Comparison of ENCODE assay signal across 10 cellular contexts in genomic region chr1:153842006-153842471, GRCh38.
DNase-seq lines count a peak whose midpoint lies in the region; ATAC-seq, FAIRE-seq and TF ChIP-seq lines count a peak whose summit lies in the region.
"Had no signal": no experiment of that assay in that cellular context is flagged by ENCODE, and none has a peak within 500 bp of the region (broad histone marks: within the 10 kb centered on the region; RNA-seq: fewer than 3 reads in every experiment).

No MANE protein-coding gene starts in this region.

- peaks cover 0 to 10% (median 4%) of the 10 kb centered on the region in 4 donors for H3K4me1 ChIP-seq in stomach
- no peaks in the 10 kb centered on the region for H3K4me1 ChIP-seq in esophagus muscularis mucosa

- H3K4me3 ChIP-seq in stomach (no peak overlapping the region), esophagus muscularis mucosa (no peak overlapping the region)

- TF ChIP-seq CTCF in GM10248 (IDR thresholded peaks at IDR 0.05; ENCODE audit: control extremely low read depth, extremely low read depth, low read depth, missing control alignments) = no peak
- TF ChIP-seq CTCF in stomach (IDR thresholded peaks at IDR 0.05) = no peak
- TF ChIP-seq CTCF in D721Med (IDR thresholded peaks at IDR 0.05; ENCODE audit: insufficient read depth, missing control alignments) = no peak
- TF ChIP-seq CTCF in esophagus muscularis mucosa (IDR thresholded peaks at IDR 0.05) = no peak

- H3K9me3 ChIP-seq in stomach = no peaks in the 10 kb centered on the region
- no peaks in the 10 kb centered on the region for H3K9me3 ChIP-seq in esophagus muscularis mucosa

- peak; percentile 82 for ATAC-seq in GM19395 (IDR thresholded peaks at IDR 0.05; ENCODE audit: unreplicated experiment)
- ATAC-seq in HG03280 (IDR thresholded peaks at IDR 0.05; ENCODE audit: unreplicated experiment) = peak; percentile 82

- H3K27me3 ChIP-seq in stomach = no peaks in the 10 kb centered on the region
- no peaks in the 10 kb centered on the region for H3K27me3 ChIP-seq in esophagus muscularis mucosa

- H3K36me3 ChIP-seq in stomach (peaks cover 0 to 3% (median 0%) of the 10 kb centered on the region in 4 donors), esophagus muscularis mucosa (no peaks in the 10 kb centered on the region)

- intact Hi-C loops in stomach (cut with DNase I; ENCODE audit: low total_unique reads) = no loop called here
- intact Hi-C loops in esophagus muscularis mucosa (cut with DNase I) = no loop called here

- FAIRE-seq in D721Med (lab: Jason Lieb, UNC) = no peak

- POLR2A ChIA-PET in GM10248 (lab: Yijun Ruan, JAX) = no interaction called here

- DNase-seq in GM10248 (ENCODE audit: extremely low spot score) (peak; percentile 43), amniotic epithelial cell (ENCODE audit: low read depth) (peak; percentile 16), stomach (no peak), SHP77 treated with DMSO at 0.1 percent for 48 hours (lab: John Stamatoyannopoulos, UW) (no peak), D721Med (ENCODE audit: insufficient read length, low spot score) (no peak), esophagus muscularis mucosa (ENCODE audit: extremely low spot score) (no peak)
- DNase-seq: NK-92 treated with Interleukin-12 subunit alpha and Interleukin-12 subunit beta, amount 100 ng/mL, for 24 hours; stimulated activated CD4-positive, alpha-beta T cell treated with anti-CD3 and anti-CD28 coated beads, Interleukin-1b, Interleukin-23, amount 100 ng/mL, for 48 hours had no signal

- TF ChIP-seq EP300 in stomach (IDR thresholded peaks at IDR 0.05) (no peak), esophagus muscularis mucosa (IDR thresholded peaks at IDR 0.05) (no peak)

- CTCF ChIA-PET in GM10248 (lab: Yijun Ruan, JAX) = interaction anchor here (1.0 to 1.7 kb wide), 3 partner anchors 9 to 83 kb away, joined by 3 to 4 read pairs (median 3); no protein-coding TSS in a partner anchor

- WGBS in stomach, 5 donors = 62 to 77% (median 65%) methylated on average over 3 of the region's 3 CpGs
- WGBS in esophagus muscularis mucosa = 89% methylated on average over 3 of the region's 3 CpGs

- TF ChIP-seq POLR2A in stomach (IDR thresholded peaks at IDR 0.05) = no peak
- TF ChIP-seq POLR2A in esophagus muscularis mucosa (IDR thresholded peaks at IDR 0.05; ENCODE audit: low read depth) = no peak

- H3K27ac ChIP-seq in stomach (peak overlapping the region in 1 of 5 donors; percentile 28), esophagus muscularis mucosa (replicated peaks in 1 of 4) (no peak overlapping the region)

Comparison
In these comparisons a context has a peak if more than half of its experiments do, and no peak if none do; other contexts are left out.
1. DNase-seq: peak in GM10248 (single experiment) and amniotic epithelial cell (single experiment); none in stomach (single experiment), SHP77 treated with DMSO at 0.1 percent for 48 hours (single experiment), D721Med (single experiment) and esophagus muscularis mucosa (single experiment).